In the genomic region with DNA sequence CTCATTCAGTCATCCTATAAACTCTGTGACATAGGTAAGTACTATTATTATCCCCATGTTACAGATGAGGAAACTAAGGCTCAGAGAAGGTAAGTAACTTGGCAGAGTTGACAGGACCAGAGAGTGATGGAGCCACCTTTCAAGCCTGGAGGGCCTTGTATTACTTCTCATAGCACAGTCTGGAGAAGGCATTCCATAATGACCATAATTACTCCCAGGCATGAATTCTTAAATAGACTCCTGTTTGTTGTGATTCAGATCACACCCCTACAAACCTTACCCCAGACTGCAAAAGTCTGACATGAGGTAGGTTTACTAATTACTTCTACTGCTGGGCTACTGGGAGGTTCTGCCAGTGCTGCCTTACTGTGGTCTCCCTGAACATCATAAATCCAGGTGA, we compare ENCODE assay signal across 17 cellular contexts.
A peak's percentile ranks its signal among the peaks of the same experiment; 100 is the strongest.
DNase-seq lines count a peak whose midpoint lies in the region; ATAC-seq lines count a peak whose summit lies in the region.
"Had no signal": no experiment of that assay in that cellular context is flagged by ENCODE, and none has a peak within 500 bp of the region (broad histone marks: within the 10 kb centered on the region; RNA-seq: fewer than 3 reads in every experiment).

No MANE protein-coding gene starts in this region.

- peaks cover 91% of the 10 kb centered on the region for H3K36me3 Mint-ChIP-seq in activated CD4-positive, alpha-beta T cell treated with anti-CD3 and anti-CD28 coated beads, Interleukin-2, amount 10 ng/mL, durations not matched to agents 7 days and 5 days (ENCODE audit: low read depth)
- peaks cover 6% of the 10 kb centered on the region for H3K36me3 Mint-ChIP-seq in IgD-negative memory B cell

- H3K9me3 Mint-ChIP-seq in activated CD4-positive, alpha-beta T cell treated with anti-CD3 and anti-CD28 coated beads, Interleukin-2, amount 10 ng/mL, durations not matched to agents 7 days and 5 days: peaks cover 6% of the 10 kb centered on the region
- H3K9me3 Mint-ChIP-seq in IgD-negative memory B cell: no peaks in the 10 kb centered on the region

- DNase-seq in activated CD4-positive, alpha-beta T cell treated with anti-CD3 and anti-CD28 coated beads, Interleukin-2, amount 10 ng/mL, durations not matched to agents 7 days and 5 days: no peak
- no peak for DNase-seq in activated CD4-positive, alpha-beta T cell treated with anti-CD3 and anti-CD28 coated beads for 48 hours
- DNase-seq in astrocyte of the hippocampus (ENCODE audit: low read depth, low spot score) (peak; percentile 41), renal cortical epithelial cell (ENCODE audit: low read depth) (peak; percentile 76), NCI-H2196 treated with DMSO at 0.1 percent for 48 hours (lab: John Stamatoyannopoulos, UW; ENCODE audit: unreplicated experiment) (no peak), NCI-H1092 (lab: John Stamatoyannopoulos, UW) (no peak)
- DNase-seq: activated CD4-positive, CD25-positive, alpha-beta regulatory T cell; activated T-cell treated with anti-CD3 and anti-CD28 coated beads, Interleukin-2, amount 50 U/mL, for 48 hours; aorta; Caco-2; HCEC 1CT; MV-4-11; NCI-H2107; Right ventricle myocardium superior; T-helper 2 cell had no signal

- peaks cover 55% of the 10 kb centered on the region for H3K4me1 Mint-ChIP-seq in activated CD4-positive, alpha-beta T cell treated with anti-CD3 and anti-CD28 coated beads, Interleukin-2, amount 10 ng/mL, durations not matched to agents 7 days and 5 days
- peaks cover 33 to 39% (median 34%) of the 10 kb centered on the region in 3 donors for H3K4me1 Mint-ChIP-seq in IgD-negative memory B cell

- POLR2A ChIA-PET in activated CD4-positive, alpha-beta T cell treated with anti-CD3 and anti-CD28 coated beads, Interleukin-2, amount 10 ng/mL, durations not matched to agents 7 days and 5 days (lab: Charles Lee): no interaction called here

- no peak for ATAC-seq in HG03432 (IDR thresholded peaks at IDR 0.05; ENCODE audit: unreplicated experiment)

- H3K27ac Mint-ChIP-seq in activated CD4-positive, alpha-beta T cell treated with anti-CD3 and anti-CD28 coated beads, Interleukin-2, amount 10 ng/mL, durations not matched to agents 7 days and 5 days: peak overlapping the region; percentile 89
- peak overlapping the region in 2 of 3 donors; percentile 36 to 67 for H3K27ac Mint-ChIP-seq in IgD-negative memory B cell

- H3K4me3 Mint-ChIP-seq in activated CD4-positive, alpha-beta T cell treated with anti-CD3 and anti-CD28 coated beads, Interleukin-2, amount 10 ng/mL, durations not matched to agents 7 days and 5 days: no peak overlapping the region
- no peak overlapping the region for H3K4me3 Mint-ChIP-seq in IgD-negative memory B cell

- H3K27me3 Mint-ChIP-seq in activated CD4-positive, alpha-beta T cell treated with anti-CD3 and anti-CD28 coated beads, Interleukin-2, amount 10 ng/mL, durations not matched to agents 7 days and 5 days: no peaks in the 10 kb centered on the region
- no peaks in the 10 kb centered on the region for H3K27me3 Mint-ChIP-seq in IgD-negative memory B cell

- CTCF ChIA-PET in activated CD4-positive, alpha-beta T cell treated with anti-CD3 and anti-CD28 coated beads, Interleukin-2, amount 10 ng/mL, durations not matched to agents 7 days and 5 days (lab: Charles Lee): no interaction called here

Comparison
In these comparisons a context has a peak if more than half of its experiments do, and no peak if none do; other contexts are left out.
1. DNase-seq: peak in astrocyte of the hippocampus (single experiment) and renal cortical epithelial cell (single experiment); none in activated CD4-positive, alpha-beta T cell treated with anti-CD3 and anti-CD28 coated beads, Interleukin-2, amount 10 ng/mL, durations not matched to agents 7 days and 5 days (single experiment), activated CD4-positive, alpha-beta T cell treated with anti-CD3 and anti-CD28 coated beads for 48 hours (single experiment), NCI-H2196 treated with DMSO at 0.1 percent for 48 hours (single experiment) and NCI-H1092 (single experiment).